ENCODE assay signal across 22 cellular contexts in genomic region chr17:31496097-31496496, GRCh38.
DNase-seq lines count a peak whose midpoint lies in the region; ATAC-seq and TF ChIP-seq lines count a peak whose summit lies in the region.
"Had no signal": no experiment of that assay in that cellular context is flagged by ENCODE, and none has a peak within 500 bp of the region (broad histone marks: within the 10 kb centered on the region; RNA-seq: fewer than 3 reads in every experiment).

No MANE protein-coding gene starts in this region.

- no peaks in the 10 kb centered on the region for H4K20me1 ChIP-seq in OCI-LY1 (ENCODE audit: insufficient read depth, low read length)

- no peaks in the 10 kb centered on the region for H3K36me3 ChIP-seq in OCI-LY1 (ENCODE audit: insufficient read depth, low read length)
- H3K36me3 ChIP-seq: brain microvascular endothelial cell, esophagus squamous epithelium, gastroesophageal sphincter, MG63, upper lobe of left lung, WERI-Rb-1 had no signal

- no peaks in the 10 kb centered on the region for H3K27me3 ChIP-seq in OCI-LY1 (ENCODE audit: insufficient read depth, low read length)
- H3K27me3 ChIP-seq: esophagus squamous epithelium, MG63, upper lobe of left lung had no signal

- intact Hi-C loops in activated naive CD4-positive, alpha-beta T cell treated with anti-CD3 and anti-CD28 coated beads for 36 hours (cut with micrococcal nuclease), result no loop called here

- peaks cover 50% of the 10 kb centered on the region for H3K4me1 ChIP-seq in OCI-LY1 (ENCODE audit: insufficient read depth, low read length, severe bottlenecking)

- no peak overlapping the region for H2AFZ ChIP-seq in OCI-LY1 (ENCODE audit: low read length)

- H3K4me1 Mint-ChIP-seq in activated naive CD4-positive, alpha-beta T cell treated with anti-CD3 and anti-CD28 coated beads for 36 hours (ENCODE audit: low read depth), result peaks cover 85% of the 10 kb centered on the region
- H3K4me1 Mint-ChIP-seq in effector memory CD8-positive, alpha-beta T cell (ENCODE audit: low read depth in 2 of 2), result peaks cover 68 to 74% of the 10 kb centered on the region in 2 donors
- H3K4me1 Mint-ChIP-seq in stimulated activated memory B cell treated with anti-CD40 and anti-IgM and Interleukin-4, amounts not matched to agents 10 μg/mL and 1 μg/mL and 100 μg/mL, for 72 hours, result peaks cover 79% of the 10 kb centered on the region

- no peaks in the 10 kb centered on the region for H3K36me3 Mint-ChIP-seq in activated naive CD4-positive, alpha-beta T cell treated with anti-CD3 and anti-CD28 coated beads for 36 hours (ENCODE audit: low read depth)
- peaks cover 13% of the 10 kb centered on the region for H3K36me3 Mint-ChIP-seq in effector memory CD8-positive, alpha-beta T cell (ENCODE audit: insufficient read depth)
- H3K36me3 Mint-ChIP-seq in stimulated activated memory B cell treated with anti-CD40 and anti-IgM and Interleukin-4, amounts not matched to agents 10 μg/mL and 1 μg/mL and 100 μg/mL, for 72 hours, result no peaks in the 10 kb centered on the region

- H3K27ac Mint-ChIP-seq in activated naive CD4-positive, alpha-beta T cell treated with anti-CD3 and anti-CD28 coated beads for 36 hours, result peak overlapping the region; percentile 96
- peak overlapping the region; percentile 91 to 95 for H3K27ac Mint-ChIP-seq in effector memory CD8-positive, alpha-beta T cell
- peak overlapping the region; percentile 88 for H3K27ac Mint-ChIP-seq in stimulated activated memory B cell treated with anti-CD40 and anti-IgM and Interleukin-4, amounts not matched to agents 10 μg/mL and 1 μg/mL and 100 μg/mL, for 72 hours
- H3K27ac Mint-ChIP-seq: endodermal cell had no signal

- no peak for TF ChIP-seq CTCF in OCI-LY1 (IDR thresholded peaks at IDR 0.05; ENCODE audit: low read length)

- no peaks in the 10 kb centered on the region for H3K9me3 Mint-ChIP-seq in activated naive CD4-positive, alpha-beta T cell treated with anti-CD3 and anti-CD28 coated beads for 36 hours
- no peaks in the 10 kb centered on the region for H3K9me3 Mint-ChIP-seq in effector memory CD8-positive, alpha-beta T cell
- H3K9me3 Mint-ChIP-seq in stimulated activated memory B cell treated with anti-CD40 and anti-IgM and Interleukin-4, amounts not matched to agents 10 μg/mL and 1 μg/mL and 100 μg/mL, for 72 hours, result no peaks in the 10 kb centered on the region
- H3K9me3 Mint-ChIP-seq: endodermal cell had no signal

- H3K4me2 ChIP-seq in OCI-LY1 (ENCODE audit: low read length), result peak overlapping the region; percentile 51; the same call in 1 of the 2 replicates

- no peak overlapping the region for H3K4me3 ChIP-seq in OCI-LY1 (ENCODE audit: low read depth, low read length, poor library complexity, severe bottlenecking)
- H3K4me3 ChIP-seq: esophagus squamous epithelium, gastroesophageal sphincter, MG63, upper lobe of left lung had no signal

- H3K79me2 ChIP-seq in OCI-LY1 (ENCODE audit: insufficient read depth, low read length), result 0 out of 2 replicates have a peak, but pooled peaks cover 3% of the 10 kb centered on the region

- no peak overlapping the region for H3K4me3 Mint-ChIP-seq in activated naive CD4-positive, alpha-beta T cell treated with anti-CD3 and anti-CD28 coated beads for 36 hours
- peak overlapping the region in 1 of 2 donors; percentile 82 for H3K4me3 Mint-ChIP-seq in effector memory CD8-positive, alpha-beta T cell
- H3K4me3 Mint-ChIP-seq in stimulated activated memory B cell treated with anti-CD40 and anti-IgM and Interleukin-4, amounts not matched to agents 10 μg/mL and 1 μg/mL and 100 μg/mL, for 72 hours, result no peak overlapping the region
- H3K4me3 Mint-ChIP-seq: endodermal cell had no signal

- no peaks in the 10 kb centered on the region for H3F3A ChIP-seq in OCI-LY1 (ENCODE audit: insufficient read depth, low read length)

- CTCF ChIA-PET in activated naive CD4-positive, alpha-beta T cell treated with anti-CD3 and anti-CD28 coated beads for 36 hours (lab: Charles Lee), result no interaction called here

- no peaks in the 10 kb centered on the region for H3K9me2 ChIP-seq in OCI-LY1 (ENCODE audit: low read depth, low read length)

- H3K9me3 ChIP-seq in OCI-LY1 (ENCODE audit: low read length), result no peaks in the 10 kb centered on the region
- H3K9me3 ChIP-seq: esophagus squamous epithelium, gastroesophageal sphincter, MG63, upper lobe of left lung had no signal

- H3K27ac ChIP-seq in OCI-LY1 (ENCODE audit: low read depth, low read length, poor library complexity, severe bottlenecking), result peak overlapping the region; percentile 97
- H3K27ac ChIP-seq: brain microvascular endothelial cell, gastroesophageal sphincter, WERI-Rb-1 had no signal

- no peak overlapping the region for H3K9ac ChIP-seq in OCI-LY1 (ENCODE audit: low read length)

- H3K27me3 Mint-ChIP-seq in activated naive CD4-positive, alpha-beta T cell treated with anti-CD3 and anti-CD28 coated beads for 36 hours (ENCODE audit: low read depth), result no peaks in the 10 kb centered on the region
- no peaks in the 10 kb centered on the region for H3K27me3 Mint-ChIP-seq in effector memory CD8-positive, alpha-beta T cell
- H3K27me3 Mint-ChIP-seq in stimulated activated memory B cell treated with anti-CD40 and anti-IgM and Interleukin-4, amounts not matched to agents 10 μg/mL and 1 μg/mL and 100 μg/mL, for 72 hours, result no peaks in the 10 kb centered on the region

- no peak for DNase-seq in activated naive CD4-positive, alpha-beta T cell treated with anti-CD3 and anti-CD28 coated beads for 36 hours
- DNase-seq in activated naive CD4-positive, alpha-beta T cell treated with Interleukin-2 at 50 U/mL for 16 hours, result no peak
- no peak for DNase-seq in effector memory CD8-positive, alpha-beta T cell
- DNase-seq in activated CD4-positive, CD25-positive, alpha-beta regulatory T cell (lab: John Stamatoyannopoulos, UW), result no peak
- DNase-seq: ACHN; activated CD4-positive, alpha-beta T cell treated with anti-CD3 and anti-CD28 coated beads, Interleukin-2, amount 50 U/mL, for 48 hours; brain microvascular endothelial cell; DMS 273 treated with DMSO at 0.1 percent for 48 hours; endodermal cell; esophagus squamous epithelium; kidney glomerular epithelial cell; MG63; NCI-H1417 treated with DMSO at 0.1 percent for 48 hours; NCI-H524; stimulated activated CD4-positive, alpha-beta T cell treated with anti-CD3 and anti-CD28 coated beads, Interleukin-4, amount 100 ng/mL, for 24 hours; upper lobe of left lung; WERI-Rb-1 had no signal

- no peak for ATAC-seq in effector memory CD8-positive, alpha-beta T cell (replicated peaks)
- no peak for ATAC-seq in stimulated activated memory B cell treated with anti-CD40 and anti-IgM and Interleukin-4, amounts not matched to agents 10 μg/mL and 1 μg/mL and 100 μg/mL, for 72 hours
- ATAC-seq in HG02852 (IDR thresholded peaks at IDR 0.05; ENCODE audit: unreplicated experiment) (no peak), HG03097 (IDR thresholded peaks at IDR 0.05; ENCODE audit: low FRiP score, unreplicated experiment) (no peak)
- ATAC-seq: gastroesophageal sphincter had no signal
